In genomic region chr4:145618912-145619638, GRCh38 we compare ENCODE assay signal across 1 cellular context.
TF ChIP-seq lines count a peak whose summit lies in the region.

Gene MMAA, plus strand, starts transcription at chr4:145619385. Its CDS starts 19,755 bp downstream, at chr4:145639140.

TF ChIP-seq in HepG2, 621 proteins besides CTCF, POLR2A, EP300 and RAD21 (continued from another document and continues in another):
- TF ChIP-seq SRSF9 (IDR thresholded peaks at IDR 0.05; ENCODE audit: borderline replicate concordance, insufficient read depth, low read depth, low read length, poor library complexity, severe bottlenecking), result no peak
- no peak for TF ChIP-seq DDIT3 (CRISPR knock-in tag; IDR thresholded peaks at IDR 0.05)
- peak; percentile 79 for TF ChIP-seq RNF2 (conservative IDR thresholded peaks at IDR 0.05; ENCODE audit: low read depth)
- TF ChIP-seq RELA (CRISPR knock-in tag; IDR thresholded peaks at IDR 0.05), result no peak
- peak; percentile 65; the same call in 1 of the 2 replicates for TF ChIP-seq ZNF556 (CRISPR knock-in tag; IDR thresholded peaks at IDR 0.05; ENCODE audit: borderline replicate concordance)
- TF ChIP-seq ZNF737 (CRISPR knock-in tag; IDR thresholded peaks at IDR 0.05; ENCODE audit: borderline replicate concordance), result no peak
- no peak for TF ChIP-seq ZNF296 (CRISPR knock-in tag; conservative IDR thresholded peaks at IDR 0.05)
- TF ChIP-seq ZNF280B (CRISPR knock-in tag; IDR thresholded peaks at IDR 0.05; ENCODE audit: borderline replicate concordance), result peak; percentile 91
- TF ChIP-seq CBX1 (IDR thresholded peaks at IDR 0.05; ENCODE audit: low read depth), result peak; percentile 86
- TF ChIP-seq HHEX (CRISPR knock-in tag; IDR thresholded peaks at IDR 0.05), result no peak
- no peak for TF ChIP-seq FOXK2 (IDR thresholded peaks at IDR 0.05)
- TF ChIP-seq U2AF1 (optimal IDR thresholded peaks at IDR 0.05; ENCODE audit: low read depth, low read length), result peak; percentile 46
- no peak for TF ChIP-seq ZNF660 (CRISPR knock-in tag; IDR thresholded peaks at IDR 0.05; ENCODE audit: borderline replicate concordance, low read depth)
- peak; percentile 61 for TF ChIP-seq MLX (CRISPR knock-in tag; IDR thresholded peaks at IDR 0.05)
- peak; percentile 76; the same call in 1 of the 2 replicates for TF ChIP-seq NFKB2 (CRISPR knock-in tag; IDR thresholded peaks at IDR 0.05; ENCODE audit: borderline replicate concordance)
- no peak for TF ChIP-seq FOXJ3 (CRISPR knock-in tag; IDR thresholded peaks at IDR 0.05; ENCODE audit: borderline replicate concordance)
- peak; percentile 76; the same call in 1 of the 2 replicates for TF ChIP-seq ELF3 (CRISPR knock-in tag; IDR thresholded peaks at IDR 0.05)
- TF ChIP-seq ZNF562 (CRISPR knock-in tag; IDR thresholded peaks at IDR 0.05; ENCODE audit: borderline replicate concordance), result no peak
- TF ChIP-seq ATF7 (IDR thresholded peaks at IDR 0.05), result no peak
- TF ChIP-seq ATF7 (CRISPR knock-in tag; IDR thresholded peaks at IDR 0.05), result no peak
- TF ChIP-seq NR2C2 (CRISPR knock-in tag; IDR thresholded peaks at IDR 0.05; ENCODE audit: borderline replicate concordance), result 0 out of 2 replicates have a peak, but pooled peaks have one; percentile 48
- TF ChIP-seq TARDBP (CRISPR knock-in tag; IDR thresholded peaks at IDR 0.05), result peak; percentile 87
- 0 out of 2 replicates have a peak, but pooled peaks have one; percentile 60 for TF ChIP-seq ZNF678 (CRISPR knock-in tag; IDR thresholded peaks at IDR 0.05)
- TF ChIP-seq ZNF496 (CRISPR knock-in tag; IDR thresholded peaks at IDR 0.05; ENCODE audit: insufficient replicate concordance), result no peak
- TF ChIP-seq ZFP91 (CRISPR knock-in tag; IDR thresholded peaks at IDR 0.05; ENCODE audit: borderline replicate concordance), result peak; percentile 94
- no peak for TF ChIP-seq ADNP (CRISPR knock-in tag; IDR thresholded peaks at IDR 0.05)
- peak; percentile 90 for TF ChIP-seq HOXA3 (CRISPR knock-in tag; IDR thresholded peaks at IDR 0.05)
- peak; percentile 38 for TF ChIP-seq CREM (IDR thresholded peaks at IDR 0.05)
- 0 out of 2 replicates have a peak, but pooled peaks have one; percentile 3 for TF ChIP-seq CREM (CRISPR knock-in tag; IDR thresholded peaks at IDR 0.05)
- TF ChIP-seq SP1 (IDR thresholded peaks at IDR 0.05), result no peak
- peak; percentile 81 for TF ChIP-seq SP1 (CRISPR knock-in tag; IDR thresholded peaks at IDR 0.05)
- TF ChIP-seq GMEB1 (CRISPR knock-in tag; IDR thresholded peaks at IDR 0.05; ENCODE audit: borderline replicate concordance), result peak; percentile 88
- TF ChIP-seq AGO2 (optimal IDR thresholded peaks at IDR 0.05; ENCODE audit: low read depth, low read length), result peak; percentile 82
- TF ChIP-seq SNRNP70 (IDR thresholded peaks at IDR 0.05; ENCODE audit: low read depth, low read length), result no peak
- TF ChIP-seq SKIL (CRISPR knock-in tag; IDR thresholded peaks at IDR 0.05; ENCODE audit: borderline replicate concordance), result 0 out of 2 replicates have a peak, but pooled peaks have one; percentile 36
- no peak for TF ChIP-seq TEAD2 (CRISPR knock-in tag; IDR thresholded peaks at IDR 0.05)
- peak; percentile 64 for TF ChIP-seq THRA (CRISPR knock-in tag; IDR thresholded peaks at IDR 0.05; ENCODE audit: borderline replicate concordance)
- no peak for TF ChIP-seq ZBTB14 (CRISPR knock-in tag; IDR thresholded peaks at IDR 0.05)
- no peak for TF ChIP-seq ZHX2 (IDR thresholded peaks at IDR 0.05; ENCODE audit: low read depth)
- no peak; the same call in 1 of the 2 replicates for TF ChIP-seq ZHX2 (CRISPR knock-in tag; IDR thresholded peaks at IDR 0.05; ENCODE audit: borderline replicate concordance)
- no peak for TF ChIP-seq SUZ12 (IDR thresholded peaks at IDR 0.05; ENCODE audit: low read depth, low read length)
- TF ChIP-seq ZNF33B (CRISPR knock-in tag; IDR thresholded peaks at IDR 0.05), result peak; percentile 81
- TF ChIP-seq ZNF557 (CRISPR knock-in tag; IDR thresholded peaks at IDR 0.05), result no peak
- peak; percentile 85; the same call in 1 of the 2 replicates for TF ChIP-seq ZNF639 (CRISPR knock-in tag; conservative IDR thresholded peaks at IDR 0.05)
- peak; percentile 59 for TF ChIP-seq GATAD2A (CRISPR knock-in tag; IDR thresholded peaks at IDR 0.05)
- peak; percentile 58; the same call in 1 of the 2 replicates for TF ChIP-seq ESRRA (CRISPR knock-in tag; IDR thresholded peaks at IDR 0.05; ENCODE audit: low read depth)
- peak; percentile 46; the same call in 1 of the 2 replicates for TF ChIP-seq CREBL2 (CRISPR knock-in tag; IDR thresholded peaks at IDR 0.05; ENCODE audit: borderline replicate concordance)
- no peak; the same call in 1 of the 2 replicates for TF ChIP-seq SIX4 (CRISPR knock-in tag; IDR thresholded peaks at IDR 0.05)
- TF ChIP-seq DMAP1 (CRISPR knock-in tag; IDR thresholded peaks at IDR 0.05), result peak; percentile 97
- no peak for TF ChIP-seq ZNF335 (CRISPR knock-in tag; IDR thresholded peaks at IDR 0.05)
